ENCODE assay signal across 8 cellular contexts in genomic region chr2:121699421-121700328, GRCh38. TPM values are rescaled to one million over a fixed set of nuclear protein-coding genes. Genes with fewer than 3 reads are reported as not detected.
A peak's percentile ranks its signal among the peaks of the same experiment; 100 is the strongest.
DNase-seq lines count a peak whose midpoint lies in the region; ATAC-seq lines count a peak whose summit lies in the region.

No MANE protein-coding gene starts in this region.

- no peak overlapping the region for H3K4me3 ChIP-seq in SJSA1

- DNase-seq in AG08396 (ENCODE audit: low spot score) (peak; percentile 77), SJSA1 (ENCODE audit: low read depth in 1 of 2, low spot score in 2 of 2) (peak; percentile 27 to 54), hepatic stellate cell (ENCODE audit: low spot score) (peak; percentile 77), NCI-H128 (lab: John Stamatoyannopoulos, UW; ENCODE audit: unreplicated experiment) (no peak)
- DNase-seq in activated naive CD4-positive, alpha-beta T cell treated with Interleukin-2 at 50 U/mL for 16 hours = peak; percentile 87
- DNase-seq in stimulated activated CD4-positive, alpha-beta T cell treated with anti-CD3 and anti-CD28 coated beads, Interleukin-4, amount 100 ng/mL, for 1 hour = peak; percentile 73

- no peaks in the 10 kb centered on the region for H3K27me3 ChIP-seq in SJSA1 (replicated peaks)

- no peak overlapping the region for H3K27ac ChIP-seq in SJSA1

- ATAC-seq in GM19351 (IDR thresholded peaks at IDR 0.05; ENCODE audit: unreplicated experiment) (peak; percentile 98), HG03439 (IDR thresholded peaks at IDR 0.05; ENCODE audit: unreplicated experiment) (peak; percentile 99)

- peaks cover 10% of the 10 kb centered on the region for H3K4me1 ChIP-seq in SJSA1 (replicated peaks)

- H3K36me3 ChIP-seq in SJSA1 = no peaks in the 10 kb centered on the region

- H3K9me3 ChIP-seq in SJSA1 (replicated peaks) = no peaks in the 10 kb centered on the region

RNA-seq across cellular contexts. Expression of gene NIFK, which starts 37.0 kb away (rescaled TPM):
- total RNA-seq in SJSA1 (2014; rRNA removed; shearing (Covaris generic)) = 71.2 and 71.5 TPM in 2 replicates

RNA-seq across cellular contexts. Expression of gene CLASP1, which starts 50.4 kb away (rescaled TPM):
- total RNA-seq in SJSA1 (2014; rRNA removed; shearing (Covaris generic)) = 22.8 and 28.2 TPM in 2 replicates

RNA-seq across cellular contexts. Expression of gene TSN, which starts 55.8 kb away (rescaled TPM):
- 89.6 and 92.0 TPM in 2 replicates for total RNA-seq in SJSA1 (2014; rRNA removed; shearing (Covaris generic))
